ENCODE assay signal across 37 cellular contexts in the genomic region with DNA sequence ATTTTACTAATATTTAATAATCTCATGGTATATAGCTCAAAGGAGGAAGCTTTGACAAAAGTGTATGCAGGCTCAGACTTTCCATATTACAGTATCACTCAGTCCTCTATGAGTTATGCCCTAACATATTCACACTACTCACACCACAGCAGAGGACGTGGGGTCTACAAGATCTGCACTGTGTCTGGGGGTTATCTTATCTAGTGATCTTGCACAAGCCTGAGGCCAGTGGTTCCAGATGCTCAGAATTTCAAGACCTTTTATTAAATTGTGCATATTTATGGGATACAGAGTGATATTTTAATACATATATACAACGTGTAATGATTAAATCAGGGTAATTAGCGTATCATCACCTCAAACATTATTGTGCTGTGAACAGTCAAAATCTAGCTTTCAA.
"Had no signal": no experiment of that assay in that cellular context is flagged by ENCODE, and none has a peak within 500 bp of the region (broad histone marks: within the 10 kb centered on the region; RNA-seq: fewer than 3 reads in every experiment).

No MANE protein-coding gene starts in this region.

- H3K4me1 Mint-ChIP-seq: activated naive CD4-positive, alpha-beta T cell treated with anti-CD3 and anti-CD28 coated beads, Interleukin-2, amount 10 ng/mL, durations not matched to agents 7 days and 5 days; activated naive CD4-positive, alpha-beta T cell treated with anti-CD3 and anti-CD28 coated beads, Interleukin-2, amount 50 U/mL, for 24 hours; activated naive CD8-positive, alpha-beta T cell treated with anti-CD3 and anti-CD28 coated beads for 36 hours; activated naive CD8-positive, alpha-beta T cell treated with anti-CD3 and anti-CD28 coated beads, Interleukin-2, amount 10 ng/mL, durations not matched to agents 7 days and 5 days; activated naive CD8-positive, alpha-beta T cell treated with anti-CD3 and anti-CD28 coated beads, Interleukin-2, amount 50 U/mL, for 24 hours; activated T-helper 17 cell treated with anti-CD3 and anti-CD28 coated beads, Interleukin-2, amount 50 U/mL, for 72 hours; brain; central memory CD8-positive, alpha-beta T cell had no signal

- H3K36me3 Mint-ChIP-seq: activated naive CD4-positive, alpha-beta T cell treated with anti-CD3 and anti-CD28 coated beads, Interleukin-2, amount 10 ng/mL, durations not matched to agents 7 days and 5 days; activated naive CD4-positive, alpha-beta T cell treated with anti-CD3 and anti-CD28 coated beads, Interleukin-2, amount 50 U/mL, for 24 hours; activated naive CD4-positive, alpha-beta T cell treated with anti-CD3 and anti-CD28 coated beads, Interleukin-2, amount 50 U/mL, for 72 hours; activated naive CD8-positive, alpha-beta T cell; activated naive CD8-positive, alpha-beta T cell treated with anti-CD3 and anti-CD28 coated beads for 36 hours; activated naive CD8-positive, alpha-beta T cell treated with anti-CD3 and anti-CD28 coated beads, Interleukin-2, amount 10 ng/mL, durations not matched to agents 7 days and 5 days; brain had no signal

- DNase-seq: activated effector memory CD4-positive, alpha-beta T cell treated with anti-CD3 and anti-CD28 coated beads, Interleukin-2, amount 50 U/mL, for 16 hours; activated effector memory CD4-positive, alpha-beta T cell treated with Interleukin-2 at 50 U/mL for 16 hours; activated gamma-delta T cell; activated gamma-delta T cell treated with Interleukin-2 at 50 U/mL for 16 hours; activated naive CD4-positive, alpha-beta T cell; activated naive CD4-positive, alpha-beta T cell treated with anti-CD3 and anti-CD28 coated beads for 36 hours; activated naive CD4-positive, alpha-beta T cell treated with anti-CD3 and anti-CD28 coated beads, Interleukin-2, amount 10 ng/mL, durations not matched to agents 7 days and 5 days; activated naive CD4-positive, alpha-beta T cell treated with anti-CD3 and anti-CD28 coated beads, Interleukin-2, amount 50 U/mL, for 16 hours; activated naive CD4-positive, alpha-beta T cell treated with Interleukin-2 at 50 U/mL for 16 hours; activated naive CD8-positive, alpha-beta T cell treated with anti-CD3 and anti-CD28 coated beads for 36 hours; activated naive CD8-positive, alpha-beta T cell treated with anti-CD3 and anti-CD28 coated beads, Interleukin-2, amount 10 ng/mL, durations not matched to agents 7 days and 5 days; activated naive CD8-positive, alpha-beta T cell treated with anti-CD3 and anti-CD28 coated beads, Interleukin-2, amount 50 U/mL, for 24 hours; activated T-cell treated with anti-CD3 and anti-CD28 coated beads, Interleukin-2, amount 50 U/mL, for 24 hours; activated T-cell treated with anti-CD3 and anti-CD28 coated beads, Interleukin-2, amount 50 U/mL, for 4 hours; activated T-cell treated with anti-CD3 and anti-CD28 coated beads, Interleukin-2, amount 50 U/mL, for 48 hours; activated T-cell treated with anti-CD3 and anti-CD28 coated beads, Interleukin-2, amount 50 U/mL, for 72 hours; adrenal gland; amniotic stem cell; amygdala; anterior cingulate cortex; aorta; body of pancreas; brain microvascular endothelial cell; caudate nucleus; central memory CD4-positive, alpha-beta T cell; cerebellar nuclear complex had no signal

- H3K27ac ChIP-seq: adrenal gland, ascending aorta, body of pancreas, brain microvascular endothelial cell, breast epithelium, cardiac muscle cell had no signal

- H3K4me3 Mint-ChIP-seq: activated naive CD4-positive, alpha-beta T cell treated with anti-CD3 and anti-CD28 coated beads for 36 hours; activated naive CD4-positive, alpha-beta T cell treated with anti-CD3 and anti-CD28 coated beads, Interleukin-2, amount 10 ng/mL, durations not matched to agents 7 days and 5 days; activated naive CD4-positive, alpha-beta T cell treated with anti-CD3 and anti-CD28 coated beads, Interleukin-2, amount 50 U/mL, for 24 hours; activated naive CD8-positive, alpha-beta T cell; activated naive CD8-positive, alpha-beta T cell treated with anti-CD3 and anti-CD28 coated beads for 36 hours; activated naive CD8-positive, alpha-beta T cell treated with anti-CD3 and anti-CD28 coated beads, Interleukin-2, amount 10 ng/mL, durations not matched to agents 7 days and 5 days; activated naive CD8-positive, alpha-beta T cell treated with anti-CD3 and anti-CD28 coated beads, Interleukin-2, amount 50 U/mL, for 24 hours; activated T-cell treated with anti-CD3 and anti-CD28 coated beads, Interleukin-2, amount 50 U/mL, for 24 hours; activated T-cell treated with anti-CD3 and anti-CD28 coated beads, Interleukin-2, amount 50 U/mL, for 4 hours; activated T-cell treated with anti-CD3 and anti-CD28 coated beads, Interleukin-2, amount 50 U/mL, for 72 hours; activated T-helper 1 cell treated with anti-CD3 and anti-CD28 coated beads, Interleukin-12 subunit alpha, Interleukin-12 subunit beta, Interleukin-2, Interleukin-4 antibody, amounts not matched to agents 30 ng/mL and 10 ng/mL and 1 ng/mL, durations not matched to agents 14 hours and 24 hours and 36 hours; activated T-helper 17 cell treated with anti-CD3 and anti-CD28 coated beads, Interleukin-2, amount 50 U/mL, for 72 hours; brain; central memory CD8-positive, alpha-beta T cell had no signal

- ATAC-seq: activated naive CD4-positive, alpha-beta T cell treated with anti-CD3 and anti-CD28 coated beads, Interleukin-2, amount 50 U/mL, for 72 hours; activated naive CD8-positive, alpha-beta T cell treated with anti-CD3 and anti-CD28 coated beads, Interleukin-2, amount 50 U/mL, for 24 hours; activated T-cell treated with anti-CD3 and anti-CD28 coated beads, Interleukin-2, amount 50 U/mL, for 4 hours; activated T-cell treated with anti-CD3 and anti-CD28 coated beads, Interleukin-2, amount 50 U/mL, for 72 hours; activated T-helper 17 cell treated with anti-CD3 and anti-CD28 coated beads, Interleukin-2, amount 50 U/mL, for 72 hours; body of pancreas had no signal

- H3K27me3 Mint-ChIP-seq: activated naive CD4-positive, alpha-beta T cell treated with anti-CD3 and anti-CD28 coated beads, Interleukin-2, amount 10 ng/mL, durations not matched to agents 7 days and 5 days; activated naive CD8-positive, alpha-beta T cell; activated naive CD8-positive, alpha-beta T cell treated with anti-CD3 and anti-CD28 coated beads for 36 hours; activated naive CD8-positive, alpha-beta T cell treated with anti-CD3 and anti-CD28 coated beads, Interleukin-2, amount 10 ng/mL, durations not matched to agents 7 days and 5 days; activated naive CD8-positive, alpha-beta T cell treated with anti-CD3 and anti-CD28 coated beads, Interleukin-2, amount 50 U/mL, for 24 hours; activated T-cell treated with anti-CD3 and anti-CD28 coated beads, Interleukin-2, amount 50 U/mL, for 24 hours; activated T-helper 17 cell treated with anti-CD3 and anti-CD28 coated beads, Interleukin-2, amount 50 U/mL, for 72 hours; central memory CD8-positive, alpha-beta T cell had no signal

- H3K9me3 ChIP-seq: adrenal gland, ascending aorta, body of pancreas, breast epithelium had no signal

- H3K4me1 ChIP-seq: adrenal gland, ascending aorta, body of pancreas, breast epithelium had no signal

- H3K9me3 Mint-ChIP-seq: activated naive CD4-positive, alpha-beta T cell treated with anti-CD3 and anti-CD28 coated beads for 36 hours had no signal

- H3K4me3 ChIP-seq: adrenal gland, ascending aorta, body of pancreas, breast epithelium, cardiac muscle cell had no signal

- H3K27me3 ChIP-seq: adrenal gland, ascending aorta, body of pancreas, brain microvascular endothelial cell, breast epithelium, cardiac muscle cell had no signal

- H3K27ac Mint-ChIP-seq: activated naive CD4-positive, alpha-beta T cell treated with anti-CD3 and anti-CD28 coated beads for 36 hours; activated naive CD4-positive, alpha-beta T cell treated with anti-CD3 and anti-CD28 coated beads, Interleukin-2, amount 10 ng/mL, durations not matched to agents 7 days and 5 days; activated naive CD4-positive, alpha-beta T cell treated with anti-CD3 and anti-CD28 coated beads, Interleukin-2, amount 50 U/mL, for 24 hours; activated naive CD4-positive, alpha-beta T cell treated with anti-CD3 and anti-CD28 coated beads, Interleukin-2, amount 50 U/mL, for 72 hours; activated naive CD8-positive, alpha-beta T cell; activated naive CD8-positive, alpha-beta T cell treated with anti-CD3 and anti-CD28 coated beads for 36 hours; activated naive CD8-positive, alpha-beta T cell treated with anti-CD3 and anti-CD28 coated beads, Interleukin-2, amount 10 ng/mL, durations not matched to agents 7 days and 5 days; activated naive CD8-positive, alpha-beta T cell treated with anti-CD3 and anti-CD28 coated beads, Interleukin-2, amount 50 U/mL, for 24 hours; activated T-cell treated with anti-CD3 and anti-CD28 coated beads, Interleukin-2, amount 50 U/mL, for 24 hours; activated T-cell treated with anti-CD3 and anti-CD28 coated beads, Interleukin-2, amount 50 U/mL, for 72 hours; activated T-helper 1 cell treated with anti-CD3 and anti-CD28 coated beads, Interleukin-12 subunit alpha, Interleukin-12 subunit beta, Interleukin-2, Interleukin-4 antibody, amounts not matched to agents 30 ng/mL and 10 ng/mL and 1 ng/mL, durations not matched to agents 14 hours and 24 hours and 36 hours; activated T-helper 17 cell treated with anti-CD3 and anti-CD28 coated beads, Interleukin-2, amount 50 U/mL, for 72 hours; activated T-helper 2 cell treated with anti-CD3 and anti-CD28 coated beads, Interferon-gamma antibody, Interleukin-2, Interleukin-4, amounts not matched to agents 10 μg/mL and 5 μg/mL and 100 μg/mL, durations not matched to agents 14 hours and 24 hours and 36 hours; brain had no signal

- H3K36me3 ChIP-seq: adrenal gland, ascending aorta, brain microvascular endothelial cell, breast epithelium, cardiac muscle cell had no signal
